Comparison of ENCODE assay signal across 8 cellular contexts in the genomic region with DNA sequence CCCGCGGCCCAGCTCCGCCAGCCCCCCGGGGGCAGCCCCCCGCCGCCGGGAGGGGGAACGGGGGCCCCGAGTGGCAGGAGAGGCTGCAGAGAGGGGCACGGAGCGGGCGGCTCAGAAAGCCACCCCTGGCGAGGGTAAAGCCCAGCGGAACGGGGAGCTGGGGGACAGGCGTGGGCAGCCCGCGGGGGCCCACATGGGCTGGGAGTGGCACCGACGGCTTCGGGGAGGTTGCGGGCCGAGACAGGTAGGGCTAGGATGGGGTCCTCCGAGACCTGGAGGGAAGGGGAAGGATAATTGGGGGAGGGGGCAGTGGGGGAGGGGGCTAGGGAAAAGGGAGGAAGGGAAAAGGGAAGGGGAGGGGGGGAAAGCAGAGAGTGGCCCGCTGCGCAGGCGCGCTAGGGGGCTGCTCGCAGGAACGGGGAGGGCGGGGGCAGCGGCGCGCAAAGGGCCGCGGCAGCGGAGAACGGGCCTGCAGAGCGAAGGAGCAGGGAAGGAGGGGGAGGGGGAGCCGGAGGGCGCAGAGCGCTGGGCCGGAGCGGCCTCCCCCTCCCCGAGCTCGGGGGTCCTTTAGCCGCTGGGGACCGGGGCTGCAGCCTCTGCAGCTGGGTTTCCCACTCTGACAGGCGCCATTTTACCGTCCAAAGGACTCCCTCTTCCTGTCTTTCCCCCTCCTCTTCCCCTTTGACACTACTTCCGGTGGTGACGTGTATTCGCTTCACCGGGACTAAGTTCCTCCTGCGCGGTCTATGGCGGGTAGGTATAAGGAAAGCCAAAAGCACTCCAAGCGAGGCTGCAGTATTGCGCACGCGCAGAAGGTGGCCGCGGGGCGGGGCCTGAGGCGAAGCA. TPM values are rescaled to one million over a fixed set of nuclear protein-coding genes. Genes with fewer than 3 reads are reported as not detected.
DNase-seq lines count a peak whose midpoint lies in the region; ATAC-seq and TF ChIP-seq lines count a peak whose summit lies in the region.

Gene CTDNEP1 (minus strand): TSS at position 405 of the 846 bp plus-strand sequence. CDS start 438 bp downstream, outside the sequence.

- no peaks in the 10 kb centered on the region for H3K9me3 ChIP-seq in spleen

- H3K4me3 ChIP-seq in spleen = peak within 1 kb of the TSS; percentile 89 to 99 (median 94)

- H3K36me3 ChIP-seq in spleen = peaks cover 0 to 48% (median 33%) of the 10 kb centered on the region in 6 donors

- TF ChIP-seq POLR2A in spleen (IDR thresholded peaks at IDR 0.05) = peak in 1 of 3 donors; percentile 16

- H3K4me1 ChIP-seq in spleen = peaks cover 30 to 66% (median 46%) of the 10 kb centered on the region in 6 donors

- TF ChIP-seq CTCF in spleen (IDR thresholded peaks at IDR 0.05 in 8 of 11, conservative IDR thresholded peaks at IDR 0.05 in 3 of 11) = no peak

- H3K27me3 ChIP-seq in spleen (replicated peaks in 1 of 7) = no peaks in the 10 kb centered on the region

- DNase-seq in AG08395 (ENCODE audit: low spot score) = peak; percentile 99
- DNase-seq in NCI-H446 (lab: John Stamatoyannopoulos, UW) = peak; percentile 97 to 99
- DNase-seq in activated CD4-positive, CD25-positive, alpha-beta regulatory T cell treated with anti-CD3 and anti-CD28 coated beads, Interleukin-2, amount 50 U/mL, for 16 hours (ENCODE audit: low read depth, low spot score) = peak; percentile 100
- peak; percentile 100 for DNase-seq in cerebellar cortex (ENCODE audit: low spot score)
- DNase-seq in iris pigment epithelial cell (ENCODE audit: low read depth) = peak; percentile 100
- peak; percentile 99 for DNase-seq in spleen

- ATAC-seq in GM19025 (IDR thresholded peaks at IDR 0.05; ENCODE audit: low read depth, unreplicated experiment) (peak; percentile 89), HG03342 (IDR thresholded peaks at IDR 0.05; ENCODE audit: unreplicated experiment) (peak; percentile 74)

- intact Hi-C loops in spleen (cut with DNase I; ENCODE audit: low total_unique reads) = no loop called here

- H3K27ac ChIP-seq in spleen = peak within 1 kb of the TSS; percentile 97 to 100 (median 99)

- 1% methylated on average over 50 to 65 of the region's 65 CpGs for WGBS in spleen, 5 donors

RNA-seq across cellular contexts. Expression of gene CTDNEP1, which starts in this region (rescaled TPM):
- 100 to 1,000 TPM in 4 of 7 donors, 10 to 100 TPM in 3; 83.1 to 133 (median 119) TPM for total RNA-seq in spleen
- polyA plus RNA-seq in spleen = 100 to 1,000 TPM in 1 of 3 donors, 10 to 100 TPM in 2; 69.3 to 104 (median 86.1) TPM

Comparison
In these comparisons a context has a peak if more than half of its experiments do, and no peak if none do; other contexts are left out.
1. Peak in every context shown above with its lines: DNase-seq, ATAC-seq, H3K4me3 ChIP-seq and H3K27ac ChIP-seq.